Comparison of ENCODE assay signal across 8 cellular contexts in genomic region chr4:42865572-42866189, GRCh38. TPM values are rescaled to one million over a fixed set of nuclear protein-coding genes. Genes with fewer than 3 reads are reported as not detected.
DNase-seq lines count a peak whose midpoint lies in the region; FAIRE-seq and TF ChIP-seq lines count a peak whose summit lies in the region.

No MANE protein-coding gene starts in this region.

- H3K27ac ChIP-seq in iPS DF 6.9 (ENCODE audit: low read length), result no peak overlapping the region

- TF ChIP-seq CTCF in Calu3 (IDR thresholded peaks at IDR 0.05; ENCODE audit: unreplicated experiment), result peak; percentile 32

- H3K27ac Mint-ChIP-seq in Calu3 (ENCODE audit: unreplicated experiment), result no peak overlapping the region

- H3K9ac ChIP-seq in adipocyte (ENCODE audit: low read length), result no peak overlapping the region

- H3K4me1 Mint-ChIP-seq in Calu3 (ENCODE audit: low read depth, unreplicated experiment), result no peaks in the 10 kb centered on the region

- H3K4me3 Mint-ChIP-seq in Calu3 (ENCODE audit: low read depth, unreplicated experiment), result no peak overlapping the region

- WGBS in iPS DF 6.9 (ENCODE audit: insufficient coverage, insufficient read length), result no CpG with 5 or more reads among the region's 3 CpGs

- TF ChIP-seq EP300 in Ishikawa (IDR thresholded peaks at IDR 0.05; ENCODE audit: borderline replicate concordance), result no peak

- TF ChIP-seq RAD21 in Ishikawa (IDR thresholded peaks at IDR 0.05; ENCODE audit: low read depth), result peak; percentile 80

- no peaks in the 10 kb centered on the region for H3K36me3 Mint-ChIP-seq in Calu3 (ENCODE audit: insufficient read depth, unreplicated experiment)

- no peaks in the 10 kb centered on the region for H3K27me3 Mint-ChIP-seq in Calu3 (ENCODE audit: unreplicated experiment)

- H3K9me3 ChIP-seq in adipocyte (ENCODE audit: control insufficient read depth, low read length) (no peaks in the 10 kb centered on the region), iPS DF 6.9 (ENCODE audit: control insufficient read depth, insufficient read depth, low read length) (no peaks in the 10 kb centered on the region)

- H3K4me3 ChIP-seq in adipocyte (ENCODE audit: low read length) (no peak overlapping the region), iPS DF 6.9 (ENCODE audit: low read length) (no peak overlapping the region)

- H3K36me3 ChIP-seq in adipocyte (ENCODE audit: control insufficient read depth, insufficient read depth, low read length, severe bottlenecking), result no peaks in the 10 kb centered on the region
- no peaks in the 10 kb centered on the region for H3K36me3 ChIP-seq in iPS DF 6.9 (ENCODE audit: control insufficient read depth, insufficient read depth, low read length)

- intact Hi-C loops in Calu3 (cut with micrococcal nuclease; ENCODE audit: unreplicated experiment), result loop anchor here (1.0 kb wide), 1 partner anchor 297 kb away; no protein-coding TSS in a partner anchor

- CTCF ChIA-PET in Calu3 (lab: Charles Lee), result no interaction called here

- FAIRE-seq in HTR-8/SVneo (lab: Jason Lieb, UNC), result no peak

- no peaks in the 10 kb centered on the region for H3K9me3 Mint-ChIP-seq in Calu3 (ENCODE audit: low read depth, unreplicated experiment)

- no TSS peak for BruUV-seq in Calu3 (replicated peaks; lab: Mats Ljungman, UMichigan)

- DNase-seq in Calu3, result peak; percentile 44
- DNase-seq in GM19240 (ENCODE audit: insufficient read length, low spot score), result peak; percentile 2
- peak; percentile 68 for DNase-seq in RKO (ENCODE audit: low spot score)
- DNase-seq in adipocyte (ENCODE audit: low read depth), result peak; percentile 73
- DNase-seq in iPS DF 6.9 (ENCODE audit: low read depth, low spot score), result peak; percentile 35
- DNase-seq in stimulated activated CD4-positive, alpha-beta T cell treated with anti-CD3 and anti-CD28 coated beads, Interleukin-12 subunit alpha, Interleukin-12 subunit beta, amount 100 ng/mL, for 48 hours (ENCODE audit: low read depth in 2 of 3, low spot score in 1 of 3), result peak; percentile 1 to 53 (median 26)
- no peak for DNase-seq in HTR-8/SVneo (ENCODE audit: insufficient read length, low spot score)

- H3K4me1 ChIP-seq in adipocyte (ENCODE audit: control insufficient read depth, insufficient read depth, low read length), result no peaks in the 10 kb centered on the region
- H3K4me1 ChIP-seq in iPS DF 6.9 (ENCODE audit: control insufficient read depth, insufficient read depth, low read length), result no peaks in the 10 kb centered on the region

- H3K27me3 ChIP-seq in adipocyte (replicated peaks; ENCODE audit: control insufficient read depth, insufficient read depth, low read length) (peaks cover 26% of the 10 kb centered on the region), iPS DF 6.9 (ENCODE audit: control insufficient read depth, insufficient read depth, low read length) (no peaks in the 10 kb centered on the region)

TF ChIP-seq in Ishikawa, 13 proteins besides CTCF, POLR2A, EP300 and RAD21:
- TF ChIP-seq TAF1 (IDR thresholded peaks at IDR 0.05; ENCODE audit: low read depth) (no peak), NFIC (IDR thresholded peaks at IDR 0.05) (no peak), MAX (IDR thresholded peaks at IDR 0.05) (no peak), EGR1 (IDR thresholded peaks at IDR 0.05) (no peak), ZBTB7A (IDR thresholded peaks at IDR 0.05; ENCODE audit: low read depth) (no peak), TEAD4 (IDR thresholded peaks at IDR 0.05) (no peak), FOXM1 (IDR thresholded peaks at IDR 0.05; ENCODE audit: borderline replicate concordance, low read depth) (no peak), YY1 (IDR thresholded peaks at IDR 0.05; ENCODE audit: low read depth) (no peak), TCF12 (IDR thresholded peaks at IDR 0.05; ENCODE audit: low read depth) (no peak), REST (IDR thresholded peaks at IDR 0.05; ENCODE audit: low read depth) (no peak), USF1 (IDR thresholded peaks at IDR 0.05) (no peak), CEBPB (IDR thresholded peaks at IDR 0.05) (no peak), CREB1 (IDR thresholded peaks at IDR 0.05; ENCODE audit: low read depth) (no peak)

RNA-seq across cellular contexts. Expression of gene GRXCR1, which starts 26.8 kb away (rescaled TPM):
- total RNA-seq in Calu3 (2022), result not detected in 2 replicates
